9 cellular contexts compared by ENCODE assay signal in the genomic region with DNA sequence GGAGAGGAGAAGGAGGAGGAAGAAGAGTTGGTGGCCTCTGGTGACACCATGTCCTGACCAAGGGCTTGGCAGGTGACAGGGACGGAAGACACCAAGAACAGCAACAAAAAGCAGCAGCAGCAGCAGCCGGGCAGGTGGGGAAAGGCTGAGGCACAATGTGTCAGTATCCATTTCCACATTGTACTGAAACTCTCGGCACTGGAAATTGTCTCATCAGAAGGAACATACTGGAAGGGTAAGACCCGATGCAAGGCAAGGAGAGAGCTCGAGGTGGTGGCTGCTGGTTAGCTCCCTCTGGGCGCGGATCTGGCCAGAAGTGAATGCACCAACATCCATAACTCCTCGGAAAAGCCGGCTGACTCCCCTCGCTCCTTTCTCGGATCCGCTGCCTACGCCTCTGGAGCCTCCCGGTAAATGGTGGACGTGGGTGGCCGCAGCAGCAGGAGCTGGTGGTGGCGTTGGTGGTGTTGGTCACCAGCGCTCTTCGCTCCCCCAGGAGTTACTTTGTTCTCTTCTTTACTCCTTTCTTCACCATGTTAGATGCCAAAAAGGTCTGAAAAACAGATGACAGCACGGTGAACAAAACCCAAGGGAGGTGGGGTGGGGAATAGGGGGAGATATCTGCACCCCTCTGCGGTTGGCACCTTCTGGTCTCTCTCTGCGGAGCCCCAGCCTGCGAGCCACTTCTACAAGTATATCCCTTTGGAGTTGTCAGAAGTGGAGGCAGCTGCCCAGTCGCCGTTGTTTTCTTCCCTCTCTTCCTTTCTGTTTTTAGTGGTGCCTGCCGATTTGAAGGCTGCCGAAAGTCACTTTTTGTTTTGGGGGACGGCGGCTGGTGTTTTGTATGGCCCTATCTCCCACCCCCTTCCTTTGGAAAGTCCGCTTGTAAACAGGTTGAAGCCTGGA. TPM values are rescaled to one million over a fixed set of nuclear protein-coding genes. Genes with fewer than 3 reads are reported as not detected.
A peak's percentile ranks its signal among the peaks of the same experiment; 100 is the strongest.
DNase-seq lines count a peak whose midpoint lies in the region; ATAC-seq and TF ChIP-seq lines count a peak whose summit lies in the region.
"Had no signal": no experiment of that assay in that cellular context is flagged by ENCODE, and none has a peak within 500 bp of the region (broad histone marks: within the 10 kb centered on the region; RNA-seq: fewer than 3 reads in every experiment).

No MANE protein-coding gene starts in this region.

- TF ChIP-seq CTCF in heart left ventricle (IDR thresholded peaks at IDR 0.05): no peak

- H3K9me3 ChIP-seq in heart left ventricle: no peaks in the 10 kb centered on the region

- TF ChIP-seq POLR2A in heart left ventricle (IDR thresholded peaks at IDR 0.05): no peak

- H3K4me1 ChIP-seq in heart left ventricle: peaks cover 0 to 22% (median 0%) of the 10 kb centered on the region in 12 donors

- H3K4me3 ChIP-seq in heart left ventricle: peak overlapping the region in 11 of 12 donors; percentile 20 to 59 (median 46)

- DNase-seq in D341Med (ENCODE audit: low spot score) (peak; percentile 32), SK-N-DZ (ENCODE audit: low spot score) (peak; percentile 56), heart left ventricle (peak in 4 of 5 donors; percentile 10 to 25 (median 20)), posterior cingulate gyrus (peak in 9 of 10 donors; percentile 8 to 90 (median 25)), H4 (ENCODE audit: low spot score) (no peak), NCI-H146 (lab: John Stamatoyannopoulos, UW) (no peak), GF-D8 (lab: John Stamatoyannopoulos, UW) (no peak)
- no peak for DNase-seq in stimulated activated CD4-positive, alpha-beta T cell treated with anti-CD3 and anti-CD28 coated beads, Interleukin-4, amount 100 ng/mL, for 1 hour
- DNase-seq: activated naive CD4-positive, alpha-beta T cell had no signal

- 1 to 2% (median 1%) methylated on average over 28 to 30 of the region's 30 CpGs for WGBS in heart left ventricle, 4 donors

- peak overlapping the region in 2 of 12 donors; percentile 26 to 82 for H3K27ac ChIP-seq in heart left ventricle

- ATAC-seq in heart left ventricle: peak in 3 of 4 donors; percentile 13 to 52 (median 22)

- intact Hi-C loops in heart left ventricle (cut with DNase I): no loop called here
- intact Hi-C loops in posterior cingulate gyrus (cut with DNase I): no loop called here

- H3K27me3 ChIP-seq in heart left ventricle: peaks cover 0 to 65% (median 20%) of the 10 kb centered on the region in 9 donors

- no peaks in the 10 kb centered on the region for H3K36me3 ChIP-seq in heart left ventricle

RNA-seq across cellular contexts. Expression of a gene that starts 0.5 kb away (rescaled TPM):
- 46.8 and 56.5 TPM in 2 replicates for polyA plus RNA-seq in SK-N-DZ (2014; cell fraction: cytosol; rRNA removed)
- 20.9 and 23.0 TPM in 2 replicates for polyA plus RNA-seq in SK-N-DZ (2014; cell fraction: nucleus; rRNA removed)
- 1 to 10 TPM in 3 of 9 donors, under 1 TPM in 5, not detected in 1; 0.15 to 2.6 (median 0.65) TPM for total RNA-seq in heart left ventricle
- under 1 TPM; 0.27 to 0.42 TPM for polyA plus RNA-seq in heart left ventricle
- not detected in 2 replicates for total RNA-seq in H4 (2014; rRNA removed; shearing (Covaris generic))

Comparison
In these comparisons a context has a peak if more than half of its experiments do, and no peak if none do; other contexts are left out.
1. DNase-seq: peak in D341Med (single experiment), SK-N-DZ (single experiment), heart left ventricle (4 of 5) and posterior cingulate gyrus (9 of 10); none in H4 (single experiment), stimulated activated CD4-positive, alpha-beta T cell treated with anti-CD3 and anti-CD28 coated beads, Interleukin-4, amount 100 ng/mL, for 1 hour (single experiment), NCI-H146 (single experiment) and GF-D8 (single experiment).